In the genomic region with DNA sequence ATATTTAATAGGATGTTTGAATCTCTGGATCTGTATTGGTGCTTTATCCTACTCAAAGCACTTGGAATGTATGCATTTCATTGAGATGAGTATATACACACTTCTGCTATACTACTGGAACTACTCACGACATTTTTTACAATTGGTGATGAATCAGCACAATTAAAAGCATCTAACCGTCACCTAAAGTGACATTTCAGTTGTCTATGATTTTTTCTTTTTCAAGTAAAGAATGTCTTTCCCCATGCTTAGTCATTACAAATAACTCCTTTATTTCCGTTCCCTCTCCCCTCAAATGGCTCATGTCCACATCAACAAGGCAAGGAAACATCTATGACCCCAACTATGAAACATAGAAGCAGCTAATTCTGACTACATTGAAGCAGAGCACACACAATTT, we compare ENCODE assay signal across 23 cellular contexts.
DNase-seq lines count a peak whose midpoint lies in the region; ATAC-seq, FAIRE-seq and TF ChIP-seq lines count a peak whose summit lies in the region.
"Had no signal": no experiment of that assay in that cellular context is flagged by ENCODE, and none has a peak within 500 bp of the region (broad histone marks: within the 10 kb centered on the region; RNA-seq: fewer than 3 reads in every experiment).

No MANE protein-coding gene starts in this region.

- TF ChIP-seq EP300 in HepG2 (IDR thresholded peaks at IDR 0.05; ENCODE audit: low read depth in 2 of 2, low read length in 2 of 2) (no peak), HepG2 (CRISPR knock-in tag; IDR thresholded peaks at IDR 0.05; ENCODE audit: borderline replicate concordance) (no peak)

- DNase-seq in HepG2 (ENCODE audit: low spot score) (no peak), right lobe of liver (no peak), RCC 7860 (ENCODE audit: low spot score) (peak; percentile 20), fibroblast of villous mesenchyme (ENCODE audit: low read depth) (peak; percentile 62), NCI-H128 (lab: John Stamatoyannopoulos, UW; ENCODE audit: unreplicated experiment) (no peak)
- no peak for DNase-seq in stimulated activated naive CD4-positive, alpha-beta T cell (lab: John Stamatoyannopoulos, UW)
- DNase-seq: 8988T, activated gamma-delta T cell treated with Interleukin-2 at 50 U/mL for 16 hours, adrenal gland, cortex of kidney, DMS79, H7, KBM-7, NCI-H1694, NCI-H2171, NCI-H524 had no signal

- CTCF ChIA-PET in HepG2 (lab: Yijun Ruan, JAX; ENCODE audit: low intra/inter-chr PET ratio, low total read pairs) = no interaction called here

- H3K36me3 ChIP-seq in HepG2 (replicated peaks in 1 of 2; ENCODE audit: control insufficient read depth in 1 of 2, insufficient read depth in 2 of 2, low read length in 2 of 2) = no peaks in the 10 kb centered on the region
- no peaks in the 10 kb centered on the region for H3K36me3 ChIP-seq in right lobe of liver
- H3K36me3 ChIP-seq: adrenal gland had no signal

- H3K9ac ChIP-seq in HepG2 (ENCODE audit: insufficient read depth, low read depth, low read length) = no peak overlapping the region

- no peak for FAIRE-seq in HepG2 (lab: Jason Lieb, UNC)
- FAIRE-seq in RCC 7860 (lab: Jason Lieb, UNC) = no peak
- FAIRE-seq: bronchial epithelial cell, GM12892 had no signal

- H4K20me1 ChIP-seq in HepG2 (ENCODE audit: insufficient read depth, low read length) = no peaks in the 10 kb centered on the region

- TF ChIP-seq RAD21 in HepG2 (CRISPR knock-in tag; IDR thresholded peaks at IDR 0.05) = no peak

- H2AFZ ChIP-seq in HepG2 (ENCODE audit: low read length) = no peak overlapping the region

- no peak for TF ChIP-seq CTCF in HepG2 (CRISPR knock-in tag; IDR thresholded peaks at IDR 0.05)
- no peak for TF ChIP-seq CTCF in right lobe of liver (IDR thresholded peaks at IDR 0.05)
- no peak for TF ChIP-seq CTCF in fibroblast of villous mesenchyme (IDR thresholded peaks at IDR 0.05; ENCODE audit: insufficient read depth, low read depth, low read length)

- H3K4me2 ChIP-seq in HepG2 (ENCODE audit: low read depth, low read length) = no peak overlapping the region

- H3K27ac ChIP-seq in HepG2 (ENCODE audit: extremely low read length, insufficient read depth, low read length) (no peak overlapping the region), right lobe of liver (no peak overlapping the region)
- H3K27ac ChIP-seq: adrenal gland, tibial nerve had no signal

- POLR2A ChIA-PET in HepG2 (lab: Yijun Ruan, JAX) = no interaction called here

- in situ Hi-C loops in HepG2 (cut with HindIII; ENCODE audit: extremely low pct_ligation_motif_present, low pct_unique_long_range_greater_than_20kb) = loop anchor here (5.0 kb wide), 1 partner anchor 235 kb away; no protein-coding TSS in a partner anchor

- H3K27me3 ChIP-seq in HepG2 (ENCODE audit: control insufficient read depth in 1 of 2, insufficient read depth in 2 of 2, low read length in 2 of 2) = peaks cover 0 to 19% of the 10 kb centered on the region in 2 experiments; a peak in 3 of 5 replicates
- no peaks in the 10 kb centered on the region for H3K27me3 ChIP-seq in right lobe of liver
- H3K27me3 ChIP-seq: adrenal gland, tibial nerve had no signal

- TF ChIP-seq POLR2A in HepG2 (IDR thresholded peaks at IDR 0.05; ENCODE audit: insufficient read depth in 1 of 2, low read depth in 2 of 2, low read length in 2 of 2) (no peak), right lobe of liver (IDR thresholded peaks at IDR 0.05) (no peak)

- H3K4me3 ChIP-seq in HepG2 (replicated peaks in 1 of 3; ENCODE audit: insufficient read depth in 1 of 3, low read depth in 2 of 3, low read length in 3 of 3) (no peak overlapping the region), right lobe of liver (no peak overlapping the region), fibroblast of villous mesenchyme (ENCODE audit: low read depth, low read length) (no peak overlapping the region)
- H3K4me3 ChIP-seq: adrenal gland, lung, tibial nerve had no signal

- 4% methylated on average over 3 of the region's 3 CpGs for whole genome bisulfite sequencing in HepG2 (ENCODE audit: low lambda C conversion rate)
- WGBS in right lobe of liver (ENCODE audit: insufficient coverage, low coverage, low lambda C conversion rate, missing lambda C conversion rate) = 49% methylated on average over 3 of the region's 3 CpGs

- ATAC-seq in HepG2 (no peak), right lobe of liver (no peak), GM21737 (IDR thresholded peaks at IDR 0.05; ENCODE audit: unreplicated experiment) (no peak), HG02759 (IDR thresholded peaks at IDR 0.05; ENCODE audit: unreplicated experiment) (no peak)
- ATAC-seq: sciatic nerve had no signal

- H3K79me2 ChIP-seq in HepG2 (ENCODE audit: insufficient read depth, low read length) = no peaks in the 10 kb centered on the region

- no peaks in the 10 kb centered on the region for H3K4me1 ChIP-seq in HepG2 (ENCODE audit: insufficient read depth, low read length)
- no peaks in the 10 kb centered on the region for H3K4me1 ChIP-seq in right lobe of liver
- H3K4me1 ChIP-seq: adrenal gland had no signal

- intact Hi-C loops in HepG2 (cut with micrococcal nuclease; ENCODE audit: unreplicated experiment) = no loop called here
- intact Hi-C loops in right lobe of liver (cut with DNase I) = loop anchor here in 1 of 2 donors (10.0 kb wide), 1 partner anchor 218 kb away; no protein-coding TSS in a partner anchor

- H3K9me3 ChIP-seq in HepG2 (ENCODE audit: low read length) = no peaks in the 10 kb centered on the region
- H3K9me3 ChIP-seq in right lobe of liver = no peaks in the 10 kb centered on the region
- H3K9me3 ChIP-seq: adrenal gland, tibial nerve had no signal

- BruUV-seq in HepG2 (replicated peaks; lab: Mats Ljungman, UMichigan) = no TSS peak

TF ChIP-seq in HepG2, 621 proteins besides CTCF, POLR2A, EP300 and RAD21:
- peak; percentile 72 for TF ChIP-seq MAFF (IDR thresholded peaks at IDR 0.05; ENCODE audit: low read depth, low read length)
- TF ChIP-seq, protein P1, sequence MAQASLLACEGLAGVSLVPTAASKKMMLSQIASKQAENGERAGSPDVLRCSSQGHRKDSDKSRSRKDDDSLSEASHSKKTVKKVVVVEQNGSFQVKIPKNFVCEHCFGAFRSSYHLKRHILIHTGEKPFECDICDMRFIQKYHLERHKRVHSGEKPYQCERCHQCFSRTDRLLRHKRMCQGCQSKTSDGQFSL (CRISPR knock-in tag; IDR thresholded peaks at IDR 0.05) = no peak
- TF ChIP-seq MAFK (conservative IDR thresholded peaks at IDR 0.05 in 1 of 2, IDR thresholded peaks at IDR 0.05 in 1 of 2; ENCODE audit: low read length in 2 of 2) = peak; percentile 75 to 83

Comparison
In these comparisons a context has a peak if more than half of its experiments do, and no peak if none do; other contexts are left out.
1. DNase-seq: peak in RCC 7860 (single experiment) and fibroblast of villous mesenchyme (single experiment); none in HepG2 (single experiment), right lobe of liver (0 of 3), NCI-H128 (single experiment) and stimulated activated naive CD4-positive, alpha-beta T cell (0 of 6).